Comparison of ENCODE assay signal across 14 cellular contexts in genomic region chr5:172558076-172558990, GRCh38.
DNase-seq lines count a peak whose midpoint lies in the region; ATAC-seq and TF ChIP-seq lines count a peak whose summit lies in the region.
"Had no signal": no experiment of that assay in that cellular context is flagged by ENCODE, and none has a peak within 500 bp of the region (broad histone marks: within the 10 kb centered on the region; RNA-seq: fewer than 3 reads in every experiment).

No MANE protein-coding gene starts in this region.

- no peak for ATAC-seq in heart left ventricle
- ATAC-seq in Right ventricle myocardium inferior, result no peak
- no peak for ATAC-seq in GM21737 (IDR thresholded peaks at IDR 0.05; ENCODE audit: unreplicated experiment)
- no peak for ATAC-seq in HG03439 (IDR thresholded peaks at IDR 0.05; ENCODE audit: unreplicated experiment)
- ATAC-seq: naive thymus-derived CD4-positive, alpha-beta T cell had no signal

- TF ChIP-seq POLR2A in heart left ventricle (IDR thresholded peaks at IDR 0.05) (no peak), uterus (IDR thresholded peaks at IDR 0.05) (no peak)

- no peak for DNase-seq in heart left ventricle
- DNase-seq in Right ventricle myocardium inferior (ENCODE audit: missing footprints), result no peak
- DNase-seq in fibroblast of villous mesenchyme (ENCODE audit: low read depth), result no peak
- DNase-seq in uterus, result no peak
- no peak for DNase-seq in activated T-cell treated with anti-CD3 and anti-CD28 coated beads, Interleukin-2, amount 50 U/mL, for 48 hours
- DNase-seq: 8988T; effector memory CD4-positive, alpha-beta T cell; naive thymus-derived CD4-positive, alpha-beta T cell; NCI-H1105 treated with DMSO at 0.1 percent for 48 hours; SHP77; stimulated activated naive CD4-positive, alpha-beta T cell had no signal

- no peaks in the 10 kb centered on the region for H3K27me3 ChIP-seq in heart left ventricle
- H3K27me3 ChIP-seq in rectal smooth muscle tissue (ENCODE audit: control insufficient read depth, insufficient read depth, low read length), result no peaks in the 10 kb centered on the region
- no peaks in the 10 kb centered on the region for H3K27me3 ChIP-seq in uterus

- H3K9ac ChIP-seq in rectal smooth muscle tissue (ENCODE audit: low read length), result peak overlapping the region; percentile 10

- peak overlapping the region; percentile 73 to 90 (median 78) for H3K27ac ChIP-seq in heart left ventricle
- peak overlapping the region; percentile 90 for H3K27ac ChIP-seq in rectal smooth muscle tissue (ENCODE audit: low read depth, low read length)
- H3K27ac ChIP-seq in uterus, result peak overlapping the region; percentile 85 to 89

- H3K4me3 ChIP-seq in heart left ventricle (peak overlapping the region in 10 of 12 donors; percentile 5 to 50 (median 24)), fibroblast of villous mesenchyme (ENCODE audit: low read depth, low read length) (peak overlapping the region; percentile 29), rectal smooth muscle tissue (ENCODE audit: low read length) (peak overlapping the region; percentile 4), uterus (peak overlapping the region in 1 of 2 donors; percentile 21)

- H3K36me3 ChIP-seq in heart left ventricle, result no peaks in the 10 kb centered on the region
- H3K36me3 ChIP-seq in rectal smooth muscle tissue (ENCODE audit: control insufficient read depth, insufficient read depth, low read length), result no peaks in the 10 kb centered on the region
- no peaks in the 10 kb centered on the region for H3K36me3 ChIP-seq in uterus

- H3K4me1 ChIP-seq in heart left ventricle (peaks cover 10 to 50% (median 36%) of the 10 kb centered on the region in 12 donors), rectal smooth muscle tissue (ENCODE audit: control insufficient read depth, insufficient read depth, low read length) (peaks cover 66% of the 10 kb centered on the region), uterus (peaks cover 9 to 11% of the 10 kb centered on the region in 2 donors)

- intact Hi-C loops in heart left ventricle (cut with DNase I), result loop anchor here in 3 of 10 donors (5.0 to 10.0 kb wide), 3 partner anchors 84 to 139 kb away; partner anchors contain the start of gene NEURL1B (in 3 of the 3)
- intact Hi-C loops in Right ventricle myocardium inferior (cut with DNase I), result loop anchor here (2.0 to 5.0 kb wide), 2 partner anchors 26 to 139 kb away; no protein-coding TSS in a partner anchor
- intact Hi-C loops in uterus (cut with DNase I; ENCODE audit: low total_unique reads), result no loop called here

- WGBS in heart left ventricle, 4 donors, result 57 to 83% (median 68%) methylated on average over 16 to 17 of the region's 17 CpGs

- TF ChIP-seq CTCF in heart left ventricle (IDR thresholded peaks at IDR 0.05), result no peak
- TF ChIP-seq CTCF in fibroblast of villous mesenchyme (IDR thresholded peaks at IDR 0.05; ENCODE audit: insufficient read depth, low read depth, low read length), result no peak
- no peak for TF ChIP-seq CTCF in uterus (IDR thresholded peaks at IDR 0.05)

- H3K9me3 ChIP-seq in heart left ventricle (no peaks in the 10 kb centered on the region), uterus (no peaks in the 10 kb centered on the region)
